11 cellular contexts compared by ENCODE assay signal in genomic region chr10:78931333-78932083, GRCh38.
DNase-seq lines count a peak whose midpoint lies in the region; ATAC-seq and FAIRE-seq lines count a peak whose summit lies in the region.
"Had no signal": no experiment of that assay in that cellular context is flagged by ENCODE, and none has a peak within 500 bp of the region (broad histone marks: within the 10 kb centered on the region; RNA-seq: fewer than 3 reads in every experiment).

No MANE protein-coding gene starts in this region.

- no peak overlapping the region for H3K4me3 ChIP-seq in naive thymus-derived CD4-positive, alpha-beta T cell (ENCODE audit: low read length)
- H3K4me3 ChIP-seq: cardiac muscle cell had no signal

- CTCF ChIA-PET in naive thymus-derived CD4-positive, alpha-beta T cell (lab: Charles Lee) = no interaction called here

- DNase-seq in H4 (ENCODE audit: low spot score) = peak; percentile 35
- peak; percentile 77 for DNase-seq in T1000 (lab: John Stamatoyannopoulos, UW)
- DNase-seq in Right ventricle myocardium superior = peak; percentile 68
- peak; percentile 92 for DNase-seq in smooth muscle cell of the brain vasculature (ENCODE audit: low read depth, low spot score)
- DNase-seq in activated CD4-positive, alpha-beta T cell treated with anti-CD3 and anti-CD28 coated beads, Interleukin-2, amount 50 U/mL, for 4 hours = no peak
- no peak for DNase-seq in naive thymus-derived CD4-positive, alpha-beta T cell
- DNase-seq in GM19239 (ENCODE audit: insufficient read length, low spot score) = no peak
- DNase-seq: midbrain, NCI-H1930 had no signal

- H3K4me3 Mint-ChIP-seq in naive thymus-derived CD4-positive, alpha-beta T cell = no peak overlapping the region

- H3K4me1 Mint-ChIP-seq in naive thymus-derived CD4-positive, alpha-beta T cell = no peaks in the 10 kb centered on the region

- H3K27ac Mint-ChIP-seq in naive thymus-derived CD4-positive, alpha-beta T cell = no peak overlapping the region

- intact Hi-C loops in Right ventricle myocardium superior (cut with DNase I) = no loop called here
- intact Hi-C loops in naive thymus-derived CD4-positive, alpha-beta T cell (cut with micrococcal nuclease) = no loop called here

- no peaks in the 10 kb centered on the region for H3K27me3 ChIP-seq in naive thymus-derived CD4-positive, alpha-beta T cell (ENCODE audit: control insufficient read depth in 2 of 2, insufficient read depth in 2 of 2, low read length in 2 of 2)
- H3K27me3 ChIP-seq: cardiac muscle cell had no signal

- peak; percentile 66 for ATAC-seq in Right ventricle myocardium superior (ENCODE audit: poor library complexity)
- no peak for ATAC-seq in naive thymus-derived CD4-positive, alpha-beta T cell
- ATAC-seq in HG02623 (IDR thresholded peaks at IDR 0.05; ENCODE audit: unreplicated experiment) = no peak

- H3K36me3 Mint-ChIP-seq in naive thymus-derived CD4-positive, alpha-beta T cell = no peaks in the 10 kb centered on the region

- H3K9me3 ChIP-seq in naive thymus-derived CD4-positive, alpha-beta T cell (ENCODE audit: control insufficient read depth in 2 of 3, low read length in 3 of 3) = no peaks in the 10 kb centered on the region

- no peak for FAIRE-seq in GM19239 (lab: Jason Lieb, UNC)

- no peaks in the 10 kb centered on the region for H3K4me1 ChIP-seq in naive thymus-derived CD4-positive, alpha-beta T cell (ENCODE audit: control insufficient read depth in 2 of 2, insufficient read depth in 2 of 2, low read length in 2 of 2)

- H3K27me3 Mint-ChIP-seq in naive thymus-derived CD4-positive, alpha-beta T cell = no peaks in the 10 kb centered on the region

- H3K27ac ChIP-seq in naive thymus-derived CD4-positive, alpha-beta T cell (ENCODE audit: low read depth, low read length) = no peak overlapping the region
- H3K27ac ChIP-seq: cardiac muscle cell had no signal

- H3K9me3 Mint-ChIP-seq in naive thymus-derived CD4-positive, alpha-beta T cell = no peaks in the 10 kb centered on the region

- H3K36me3 ChIP-seq in naive thymus-derived CD4-positive, alpha-beta T cell (ENCODE audit: control insufficient read depth in 2 of 3, insufficient read depth in 3 of 3, low read length in 3 of 3) = no peaks in the 10 kb centered on the region
- H3K36me3 ChIP-seq: cardiac muscle cell had no signal

- POLR2A ChIA-PET in naive thymus-derived CD4-positive, alpha-beta T cell (lab: Charles Lee) = no interaction called here

Comparison
In these comparisons a context has a peak if more than half of its experiments do, and no peak if none do; other contexts are left out.
1. DNase-seq: peak in H4 (single experiment), T1000 (single experiment), Right ventricle myocardium superior (single experiment) and smooth muscle cell of the brain vasculature (single experiment); none in activated CD4-positive, alpha-beta T cell treated with anti-CD3 and anti-CD28 coated beads, Interleukin-2, amount 50 U/mL, for 4 hours (0 of 2), naive thymus-derived CD4-positive, alpha-beta T cell (0 of 9) and GM19239 (single experiment).